8 cellular contexts compared by ENCODE assay signal in genomic region chr11:6362868-6363678, GRCh38. TPM values are rescaled to one million over a fixed set of nuclear protein-coding genes. Genes with fewer than 3 reads are reported as not detected.
DNase-seq lines count a peak whose midpoint lies in the region; ATAC-seq and TF ChIP-seq lines count a peak whose summit lies in the region.

No MANE protein-coding gene starts in this region.

- DNase-seq in AG08395 (ENCODE audit: low spot score), result peak; percentile 91
- DNase-seq in NCI-H345 treated with DMSO at 0.1 percent for 48 hours (lab: John Stamatoyannopoulos, UW; ENCODE audit: unreplicated experiment), result peak; percentile 32
- DNase-seq in activated CD4-positive, alpha-beta T cell treated with anti-CD3 and anti-CD28 coated beads for 48 hours, result peak; percentile 86
- DNase-seq in coronary artery (ENCODE audit: low spot score), result peak; percentile 89
- peak; percentile 69 to 92 for DNase-seq in lower leg skin (ENCODE audit: low spot score in 2 of 2)
- DNase-seq in stimulated activated CD4-positive, alpha-beta T cell treated with anti-CD3 and anti-CD28 coated beads, TNF-alpha, amount 100 ng/mL, for 4 hours (ENCODE audit: low read depth in 3 of 3), result peak; percentile 25 to 48 (median 27)

- ATAC-seq in GM18519 (IDR thresholded peaks at IDR 0.05; ENCODE audit: low FRiP score, unreplicated experiment), result peak; percentile 76
- peak; percentile 87 for ATAC-seq in HG03095 (IDR thresholded peaks at IDR 0.05; ENCODE audit: unreplicated experiment)

- H3K4me3 ChIP-seq in coronary artery (peak overlapping the region; percentile 59), lower leg skin (ENCODE audit: low read depth, poor library complexity, severe bottlenecking) (no peak overlapping the region)

- peak overlapping the region; percentile 85 to 94 for H3K27ac ChIP-seq in coronary artery

- TF ChIP-seq CTCF in coronary artery (IDR thresholded peaks at IDR 0.05), result peak; percentile 69
- peak in 1 of 3 donors; percentile 31 for TF ChIP-seq CTCF in lower leg skin (IDR thresholded peaks at IDR 0.05)

- TF ChIP-seq POLR2A in lower leg skin (IDR thresholded peaks at IDR 0.05), result no peak

- WGBS in lower leg skin, 2 donors, result 58 to 71% methylated on average over 6 of the region's 6 CpGs

- intact Hi-C loops in lower leg skin (cut with DNase I; ENCODE audit: low total_unique reads), result loop anchor here (5.0 kb wide), 1 partner anchor 351 kb away; no protein-coding TSS in a partner anchor

RNA-seq across cellular contexts. Expression of gene SMPD1, which starts 27.2 kb away (rescaled TPM):
- 10 to 100 TPM; 49.2 to 91.6 (median 63.6) TPM for total RNA-seq in lower leg skin

RNA-seq across cellular contexts. Expression of gene CAVIN3, which starts 42.8 kb away (rescaled TPM):
- 10 to 100 TPM; 27.1 to 96.9 (median 48.9) TPM for total RNA-seq in lower leg skin

RNA-seq across cellular contexts. Expression of gene APBB1, which starts 55.8 kb away (rescaled TPM):
- total RNA-seq in lower leg skin, result 10 to 100 TPM; 19.7 to 23.4 (median 20.2) TPM

Comparison
In these comparisons a context has a peak if more than half of its experiments do, and no peak if none do; other contexts are left out.
1. DNase-seq: peak in every context shown above with its lines; median percentile 91 in AG08395; 89 in coronary artery; 86 in activated CD4-positive, alpha-beta T cell treated with anti-CD3 and anti-CD28 coated beads for 48 hours; 80 in lower leg skin; 32 in NCI-H345 treated with DMSO at 0.1 percent for 48 hours; 27 in stimulated activated CD4-positive, alpha-beta T cell treated with anti-CD3 and anti-CD28 coated beads, TNF-alpha, amount 100 ng/mL, for 4 hours.